ENCODE assay signal across 8 cellular contexts in the genomic region with DNA sequence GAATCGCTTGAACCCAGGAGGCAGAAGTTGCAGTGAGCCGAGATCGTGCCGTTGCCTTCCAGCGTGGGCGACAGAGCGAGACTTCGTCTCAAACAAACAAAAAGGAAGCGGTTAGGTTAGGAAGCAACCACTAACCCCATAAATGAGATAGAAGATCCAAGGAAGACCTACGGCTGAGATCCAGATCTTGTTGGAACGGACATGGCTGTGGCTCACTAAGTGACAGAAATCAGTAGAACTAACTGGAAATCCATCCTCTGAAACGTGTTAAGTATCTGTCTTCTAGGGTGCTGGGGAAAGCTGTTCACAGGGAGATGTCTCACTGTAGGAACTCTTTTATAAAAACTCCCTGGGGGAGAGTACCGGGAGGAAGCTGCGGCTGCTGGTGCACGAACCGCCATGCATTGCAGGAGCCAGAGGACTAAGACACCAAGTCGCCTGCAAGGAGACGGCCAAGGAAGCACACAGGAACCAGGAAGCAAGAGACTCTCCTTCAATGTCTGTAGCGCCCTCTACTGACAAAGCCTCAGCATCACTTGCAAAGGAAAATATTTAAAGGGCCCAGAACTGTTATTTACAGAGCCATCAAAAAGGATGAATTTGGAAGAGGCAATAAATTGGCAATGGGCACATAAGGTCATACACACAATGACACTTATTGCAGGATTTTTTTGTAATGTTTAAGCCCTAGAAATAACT. TPM values are rescaled to one million over a fixed set of nuclear protein-coding genes. Genes with fewer than 3 reads are reported as not detected.
A peak's percentile ranks its signal among the peaks of the same experiment; 100 is the strongest.
DNase-seq lines count a peak whose midpoint lies in the region; ATAC-seq, FAIRE-seq and TF ChIP-seq lines count a peak whose summit lies in the region.

No MANE protein-coding gene starts in this region.

- H3K4me3 ChIP-seq in OCI-LY1 (ENCODE audit: low read depth, low read length, poor library complexity, severe bottlenecking): peak overlapping the region; percentile 40

- peak; percentile 67 for DNase-seq in activated CD8-positive, alpha-beta memory T cell treated with anti-CD3 and anti-CD28 coated beads, Interleukin-2, amount 10 ng/mL, durations not matched to agents 7 days and 5 days
- DNase-seq in activated CD8-positive, alpha-beta memory T cell treated with anti-CD3 and anti-CD28 coated beads, Interleukin-2, amount 50 U/mL, for 4 hours: no peak
- peak; percentile 31 for DNase-seq in astrocyte of the hippocampus (ENCODE audit: low read depth, low spot score)
- peak; percentile 64 for DNase-seq in iris pigment epithelial cell (ENCODE audit: low read depth)
- DNase-seq in urothelium cell line (ENCODE audit: low spot score): peak; percentile 16

- no peaks in the 10 kb centered on the region for H3K9me2 ChIP-seq in OCI-LY1 (ENCODE audit: low read depth, low read length)

- H3K36me3 Mint-ChIP-seq in activated CD8-positive, alpha-beta memory T cell treated with anti-CD3 and anti-CD28 coated beads, Interleukin-2, amount 10 ng/mL, durations not matched to agents 7 days and 5 days: no peaks in the 10 kb centered on the region

- no peak for FAIRE-seq in urothelium cell line (lab: Jason Lieb, UNC)

- no peak overlapping the region for H3K4me3 Mint-ChIP-seq in activated CD8-positive, alpha-beta memory T cell treated with anti-CD3 and anti-CD28 coated beads, Interleukin-2, amount 10 ng/mL, durations not matched to agents 7 days and 5 days

- no peaks in the 10 kb centered on the region for H3K9me3 ChIP-seq in OCI-LY1 (ENCODE audit: low read length)

- H2AFZ ChIP-seq in OCI-LY1 (ENCODE audit: low read length): no peak overlapping the region

- no peaks in the 10 kb centered on the region for H3K79me2 ChIP-seq in OCI-LY1 (ENCODE audit: insufficient read depth, low read length)

- no peaks in the 10 kb centered on the region; the same call in 1 of the 2 replicates for H3K36me3 ChIP-seq in OCI-LY1 (ENCODE audit: insufficient read depth, low read length)

- H3K27ac ChIP-seq in OCI-LY1 (ENCODE audit: low read depth, low read length, poor library complexity, severe bottlenecking): no peak overlapping the region

- peaks cover 12% of the 10 kb centered on the region for H3K4me1 Mint-ChIP-seq in activated CD8-positive, alpha-beta memory T cell treated with anti-CD3 and anti-CD28 coated beads, Interleukin-2, amount 10 ng/mL, durations not matched to agents 7 days and 5 days

- H3K27me3 ChIP-seq in OCI-LY1 (ENCODE audit: insufficient read depth, low read length): no peaks in the 10 kb centered on the region

- peak overlapping the region; percentile 27 for H3K4me2 ChIP-seq in OCI-LY1 (ENCODE audit: low read length)

- no peak overlapping the region for H3K9ac ChIP-seq in OCI-LY1 (ENCODE audit: low read length)

- peak overlapping the region; percentile 65 for H3K27ac Mint-ChIP-seq in activated CD8-positive, alpha-beta memory T cell treated with anti-CD3 and anti-CD28 coated beads, Interleukin-2, amount 10 ng/mL, durations not matched to agents 7 days and 5 days

- H3K27me3 Mint-ChIP-seq in activated CD8-positive, alpha-beta memory T cell treated with anti-CD3 and anti-CD28 coated beads, Interleukin-2, amount 10 ng/mL, durations not matched to agents 7 days and 5 days: no peaks in the 10 kb centered on the region

- H3K4me1 ChIP-seq in OCI-LY1 (ENCODE audit: insufficient read depth, low read length, severe bottlenecking): peaks cover 4% of the 10 kb centered on the region

- ATAC-seq in activated CD8-positive, alpha-beta memory T cell treated with anti-CD3 and anti-CD28 coated beads, Interleukin-2, amount 10 ng/mL, durations not matched to agents 7 days and 5 days: peak; percentile 83
- ATAC-seq in HG02973 (IDR thresholded peaks at IDR 0.05; ENCODE audit: unreplicated experiment) (peak; percentile 50), GM21423 (IDR thresholded peaks at IDR 0.05; ENCODE audit: unreplicated experiment) (no peak)

- no peaks in the 10 kb centered on the region for H4K20me1 ChIP-seq in OCI-LY1 (ENCODE audit: insufficient read depth, low read length)

- H3F3A ChIP-seq in OCI-LY1 (ENCODE audit: insufficient read depth, low read length): no peaks in the 10 kb centered on the region

- CTCF ChIA-PET in activated CD8-positive, alpha-beta memory T cell treated with anti-CD3 and anti-CD28 coated beads, Interleukin-2, amount 10 ng/mL, durations not matched to agents 7 days and 5 days (lab: Charles Lee): interaction anchor here (0.6 to 3.5 kb wide), 17 partner anchors 15 to 407 kb away, joined by 3 to 44 read pairs (median 4); partner anchors contain the start of genes LDHA and SPTY2D1

- TF ChIP-seq CTCF in OCI-LY1 (IDR thresholded peaks at IDR 0.05; ENCODE audit: low read length): peak; percentile 68

- H3K9me3 Mint-ChIP-seq in activated CD8-positive, alpha-beta memory T cell treated with anti-CD3 and anti-CD28 coated beads, Interleukin-2, amount 10 ng/mL, durations not matched to agents 7 days and 5 days (ENCODE audit: low read depth): no peaks in the 10 kb centered on the region

RNA-seq across cellular contexts. Expression of gene SPTY2D1, which starts 16.9 kb away (rescaled TPM):
- total RNA-seq in activated CD8-positive, alpha-beta memory T cell treated with anti-CD3 and anti-CD28 coated beads, Interleukin-2, amount 10 ng/mL, durations not matched to agents 7 days and 5 days: 10 to 100 TPM; 23.8 to 34.7 TPM

RNA-seq across cellular contexts. Expression of gene TMEM86A, which starts 47.6 kb away (rescaled TPM):
- under 1 TPM; 0.93 to 0.98 TPM for total RNA-seq in activated CD8-positive, alpha-beta memory T cell treated with anti-CD3 and anti-CD28 coated beads, Interleukin-2, amount 10 ng/mL, durations not matched to agents 7 days and 5 days

RNA-seq across cellular contexts. Expression of gene MISFA, which starts 51.4 kb away (rescaled TPM):
- total RNA-seq in activated CD8-positive, alpha-beta memory T cell treated with anti-CD3 and anti-CD28 coated beads, Interleukin-2, amount 10 ng/mL, durations not matched to agents 7 days and 5 days: 1 to 10 TPM in 1 of 2 experiments, under 1 TPM in 1; 0.85 to 1.8 TPM
